In the genomic region with DNA sequence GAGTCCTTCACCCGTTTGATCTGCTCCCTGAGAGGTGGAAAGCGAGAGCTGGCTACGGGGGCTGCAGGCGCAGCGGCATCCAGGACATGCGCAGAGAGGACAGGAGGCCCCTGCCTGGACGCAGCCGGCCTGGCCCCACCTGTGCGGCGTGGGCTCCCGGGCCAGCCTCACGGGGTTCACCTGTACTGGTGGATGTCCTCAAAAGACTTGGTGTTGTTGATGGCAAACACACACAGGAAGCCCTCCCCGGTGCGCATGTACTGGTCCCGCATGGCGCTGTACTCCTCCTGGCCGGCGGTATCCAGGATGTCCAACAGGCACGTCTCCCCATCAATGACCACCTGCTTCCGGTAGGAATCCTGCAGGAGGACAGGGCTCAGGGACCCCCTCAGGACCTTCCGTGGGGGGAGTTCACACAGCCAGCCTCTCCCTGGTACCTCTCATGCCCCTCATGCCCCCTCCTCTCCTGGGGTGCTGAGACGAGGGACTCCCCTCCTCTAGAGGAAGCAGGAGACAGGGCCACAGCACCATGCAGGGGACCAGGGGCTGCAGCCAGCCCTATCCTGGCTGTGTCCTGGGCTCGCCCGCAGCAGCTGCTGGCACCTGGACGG, we compare ENCODE assay signal across 12 cellular contexts. TPM values are rescaled to one million over a fixed set of nuclear protein-coding genes. Genes with fewer than 3 reads are reported as not detected.
DNase-seq lines count a peak whose midpoint lies in the region; ATAC-seq, FAIRE-seq and TF ChIP-seq lines count a peak whose summit lies in the region.
"Had no signal": no experiment of that assay in that cellular context is flagged by ENCODE, and none has a peak within 500 bp of the region (broad histone marks: within the 10 kb centered on the region; RNA-seq: fewer than 3 reads in every experiment).

No MANE protein-coding gene starts in this region.

- no TSS peak for BruUV-seq in GM12878 (replicated peaks; lab: Mats Ljungman, UMichigan)

- RAD21 ChIA-PET in GM12878 (lab: Charles Lee; ENCODE audit: unreplicated experiment): no interaction called here

- H3K4me1 ChIP-seq in GM12878 (ENCODE audit: control insufficient read depth, insufficient read depth, low read length): peaks cover 26% of the 10 kb centered on the region

- WGBS in GM12878 (ENCODE audit: insufficient coverage, insufficient replicate concordance, low lambda C conversion rate, missing lambda C conversion rate): 97% methylated on average over 25 of the region's 25 CpGs

- H3K4me2 ChIP-seq in GM12878 (ENCODE audit: control insufficient read depth, insufficient read depth): peak overlapping the region; percentile 89

- H2AFZ ChIP-seq in GM12878 (ENCODE audit: control insufficient read depth, low read depth, low read length): no peak overlapping the region

- no peak overlapping the region for H3K27ac ChIP-seq in GM12878 (ENCODE audit: control insufficient read depth, insufficient read depth)

- intact Hi-C loops in GM12878 (cut with micrococcal nuclease; ENCODE audit: unreplicated experiment): no loop called here

- no peak for DNase-seq in AG09309 (ENCODE audit: low read depth)
- peak; percentile 48 for DNase-seq in H7
- no peak for DNase-seq in GM12878 (ENCODE audit: low read depth, low spot score)
- no peak for DNase-seq in naive B cell
- no peak for DNase-seq in SK-N-DZ (ENCODE audit: low spot score)
- DNase-seq in SHP77 (lab: John Stamatoyannopoulos, UW): no peak
- DNase-seq: NCI-H1694, SHP77 treated with DMSO at 0.1 percent for 48 hours had no signal

- H3K79me2 ChIP-seq in GM12878 (ENCODE audit: control insufficient read depth, insufficient read depth, low read length): peaks cover 16% of the 10 kb centered on the region

- H3K27me3 ChIP-seq in H7 (ENCODE audit: control insufficient read depth, insufficient read depth, low read length) (peaks cover 11% of the 10 kb centered on the region), GM12878 (replicated peaks in 1 of 2; ENCODE audit: control insufficient read depth in 2 of 2, insufficient read depth in 2 of 2, low read length in 1 of 2) (no peaks in the 10 kb centered on the region)
- H3K27me3 ChIP-seq: upper lobe of left lung had no signal

- POLR2A ChIA-PET in GM12878 (lab: Charles Lee): interaction anchor here (1.1 to 2.3 kb wide), 2 partner anchors 26 to 28 kb away, joined by 3 to 6 read pairs; no protein-coding TSS in a partner anchor

- no peak for TF ChIP-seq POLR2A in GM12878 (IDR thresholded peaks at IDR 0.05; ENCODE audit: low read depth, low read length)

- no peak for TF ChIP-seq RAD21 in GM12878 (IDR thresholded peaks at IDR 0.05; ENCODE audit: insufficient read depth, low read depth, low read length)

- TF ChIP-seq EP300 in GM12878 (IDR thresholded peaks at IDR 0.05; ENCODE audit: borderline replicate concordance in 1 of 2, control insufficient read depth in 1 of 2, low read depth in 2 of 2, low read length in 2 of 2): no peak

- H4K20me1 ChIP-seq in GM12878 (ENCODE audit: control insufficient read depth, insufficient read depth): peaks cover 4% of the 10 kb centered on the region; the same call in 1 of the 2 replicates

- H3K9ac ChIP-seq in GM12878 (ENCODE audit: control insufficient read depth, insufficient read depth, low read length): peak overlapping the region; percentile 85; the same call in 1 of the 2 replicates

- TF ChIP-seq CTCF in AG09309 (IDR thresholded peaks at IDR 0.05; ENCODE audit: control insufficient read depth, insufficient read depth, low read depth, low read length, missing control alignments) (no peak), GM12878 (IDR thresholded peaks at IDR 0.05 in 2 of 3, conservative IDR thresholded peaks at IDR 0.05 in 1 of 3; ENCODE audit: control insufficient read depth in 2 of 3, extremely low read depth in 1 of 3, insufficient read depth in 1 of 3, low read depth in 3 of 3, low read length in 3 of 3) (no peak)

- no peaks in the 10 kb centered on the region for H3K9me3 ChIP-seq in GM12878 (replicated peaks; ENCODE audit: control insufficient read depth, insufficient read depth, low read length)
- H3K9me3 ChIP-seq: upper lobe of left lung had no signal

- SMC1A ChIA-PET in GM12878 (lab: Charles Lee; ENCODE audit: uncharacterized antibody, unreplicated experiment): interaction anchor here (2.1 kb wide), 1 partner anchor 15 kb away, joined by 5 read pairs; no protein-coding TSS in a partner anchor

- peaks cover 3% of the 10 kb centered on the region for H3K36me3 ChIP-seq in H7 (replicated peaks; ENCODE audit: control insufficient read depth, insufficient read depth, low read length)
- H3K36me3 ChIP-seq in GM12878 (ENCODE audit: control insufficient read depth in 2 of 2, insufficient read depth in 2 of 2, low read length in 1 of 2): peaks cover 0 to 12% of the 10 kb centered on the region in 2 experiments; a peak in 3 of 4 replicates

- FAIRE-seq in GM12878 (lab: Jason Lieb, UNC): no peak
- FAIRE-seq: endometrium had no signal

- no peaks in the 10 kb centered on the region for H3K9me3 Mint-ChIP-seq in naive B cell

- no peak overlapping the region for H3K27ac Mint-ChIP-seq in naive B cell

- H3K4me1 Mint-ChIP-seq in naive B cell: peaks cover 16 to 41% (median 21%) of the 10 kb centered on the region in 3 donors

- no peaks in the 10 kb centered on the region for H3K27me3 Mint-ChIP-seq in naive B cell

- in situ Hi-C loops in GM12878 (cut with MboI): no loop called here

- peak overlapping the region in 6 of 8 donors; percentile 15 to 95 (median 49) for H3K4me3 Mint-ChIP-seq in naive B cell

- CTCF ChIA-PET in GM12878 (lab: Yijun Ruan, JAX): interaction anchor here (1.1 kb wide), 1 partner anchor 15 kb away, joined by 8 read pairs; no protein-coding TSS in a partner anchor

- no peak for ATAC-seq in GM12878
- ATAC-seq in naive B cell (ENCODE audit: low read depth in 2 of 2): no peak
- ATAC-seq in GM21825 (IDR thresholded peaks at IDR 0.05; ENCODE audit: unreplicated experiment): no peak
- ATAC-seq in HG02981 (IDR thresholded peaks at IDR 0.05; ENCODE audit: unreplicated experiment): no peak

- peak overlapping the region; percentile 87 for H3K4me3 ChIP-seq in AG09309 (ENCODE audit: control insufficient read depth, low read depth, low read length)
- H3K4me3 ChIP-seq in H7 (ENCODE audit: insufficient read depth, low read depth, low read length): no peak overlapping the region
- no peak overlapping the region for H3K4me3 ChIP-seq in GM12878

- H3K36me3 Mint-ChIP-seq in naive B cell: no peaks in the 10 kb centered on the region

RNA-seq across cellular contexts. Expression of a gene that starts 1.7 kb away (rescaled TPM):
- total RNA-seq in H7 (2014; rRNA removed; shearing (Covaris generic)): 27.1 and 57.9 TPM in 2 replicates
- 13.9 and 16.2 TPM in 2 replicates for total RNA-seq in GM12878 (2013; cell fraction: nucleolus; rRNA removed)
- total RNA-seq in GM12878 (2014; rRNA removed) (43.5 and 47.6 TPM in 2 replicates), GM12878 (2014; rRNA removed; fragmentation: Illumina TruSeq; extraction: Trizol) (25.3 and 31.6 TPM in 2 replicates), GM12878 (2021) (58.0 and 70.7 TPM in 2 replicates)
- polyA plus RNA-seq in GM12878 (2011; ENCODE audit: low read depth): 16.1 TPM
- polyA plus RNA-seq in GM12878 (2011; rRNA removed) (14.3 and 31.9 TPM in 2 replicates), GM12878 (2014; fragmentation: Illumina TruSeq; extraction: Trizol) (2.2 and 18.1 TPM in 2 replicates), GM12878 (2014; fragmentation: Nextera tagmentation; extraction: Ambion mirVana) (10 to 100 TPM in 1 of 2 experiments, 1 to 10 TPM in 1; 2.8 to 12.7 TPM), GM12878 (2014; rRNA removed) (52.7 and 56.9 TPM in 2 replicates), GM12878 (2016; fragmentation: Nextera tagmentation; extraction: Ambion mirVana) (10 to 100 TPM; 23.4 to 72.4 TPM), naive B cell (ENCODE audit: low read depth in 6 of 6) (10 to 100 TPM; 11.2 to 25.1 (median 13.8) TPM)
- polyA plus RNA-seq in GM12878 (2011; cell fraction: cytosol; rRNA removed): 51.6 and 73.9 TPM in 2 replicates
- polyA plus RNA-seq in GM12878 (2011; cell fraction: nucleus; rRNA removed): 131 and 165 TPM in 2 replicates
- polyA plus RNA-seq in GM12878 (2012): 29.2 and 44.5 TPM in 2 replicates
- 42.4 and 52.1 TPM in 2 replicates for polyA minus RNA-seq in GM12878 (2011; rRNA and poly(A)+ RNA removed)
- 11.9 and 22.7 TPM in 2 replicates for polyA minus RNA-seq in GM12878 (2011; cell fraction: cytosol; rRNA and poly(A)+ RNA removed)
- 17.2 and 27.8 TPM in 2 replicates for polyA minus RNA-seq in GM12878 (2011; cell fraction: nucleus; rRNA and poly(A)+ RNA removed)
- 53.4 and 62.1 TPM in 2 replicates for polyA plus RNA-seq in SK-N-DZ (2014; cell fraction: cytosol; rRNA removed)
- 109 and 113 TPM in 2 replicates for polyA plus RNA-seq in SK-N-DZ (2014; cell fraction: nucleus; rRNA removed)

RNA-seq across cellular contexts. Expression of a gene that starts 3.6 kb away (rescaled TPM):
- 1.3 and 1.5 TPM in 2 replicates for total RNA-seq in H7 (2014; rRNA removed; shearing (Covaris generic))
- total RNA-seq in GM12878 (2013; cell fraction: nucleolus; rRNA removed): 3.4 and 5.1 TPM in 2 replicates
- total RNA-seq in GM12878 (2014; rRNA removed) (0.60 and 0.79 TPM in 2 replicates), GM12878 (2014; rRNA removed; fragmentation: Illumina TruSeq; extraction: Trizol) (0.41 and 0.45 TPM in 2 replicates), GM12878 (2021) (1.7 and 1.9 TPM in 2 replicates)
- 0.20 TPM for polyA plus RNA-seq in GM12878 (2011; ENCODE audit: low read depth)
- polyA plus RNA-seq in GM12878 (2011; rRNA removed) (0.37 and 0.75 TPM in 2 replicates), GM12878 (2014; fragmentation: Illumina TruSeq; extraction: Trizol) (0.19 TPM in 1 of 2 replicates, not detected in the other), GM12878 (2014; fragmentation: Nextera tagmentation; extraction: Ambion mirVana) (under 1 TPM in 1 of 2 experiments, not detected in 1; 0.02 TPM), GM12878 (2014; rRNA removed) (1.6 and 1.9 TPM in 2 replicates), GM12878 (2016; fragmentation: Nextera tagmentation; extraction: Ambion mirVana) (1 to 10 TPM in 1 of 2 experiments, under 1 TPM in 1; 0.62 to 1.0 TPM), naive B cell (ENCODE audit: low read depth in 6 of 6) (1 to 10 TPM in 2 of 6 donors, under 1 TPM in 3, not detected in 1; 0.66 to 1.6 (median 0.92) TPM)
- polyA plus RNA-seq in GM12878 (2011; cell fraction: cytosol; rRNA removed): 0.78 and 1.6 TPM in 2 replicates
- 8.1 and 9.7 TPM in 2 replicates for polyA plus RNA-seq in GM12878 (2011; cell fraction: nucleus; rRNA removed)
- 0.87 and 1.1 TPM in 2 replicates for polyA plus RNA-seq in GM12878 (2012)
- 1.0 and 1.5 TPM in 2 replicates for polyA minus RNA-seq in GM12878 (2011; rRNA and poly(A)+ RNA removed)
- polyA minus RNA-seq in GM12878 (2011; cell fraction: cytosol; rRNA and poly(A)+ RNA removed): 0.42 TPM in 1 of 2 replicates, not detected in the other
- 3.1 and 5.0 TPM in 2 replicates for polyA minus RNA-seq in GM12878 (2011; cell fraction: nucleus; rRNA and poly(A)+ RNA removed)
- polyA plus RNA-seq in SK-N-DZ (2014; cell fraction: cytosol; rRNA removed): 0.15 and 0.18 TPM in 2 replicates
- 0.54 and 0.75 TPM in 2 replicates for polyA plus RNA-seq in SK-N-DZ (2014; cell fraction: nucleus; rRNA removed)

RNA-seq across cellular contexts. Expression of a gene that starts 26.6 kb away (rescaled TPM):
- 98.9 and 104 TPM in 2 replicates for total RNA-seq in H7 (2014; rRNA removed; shearing (Covaris generic))
- 76.9 and 99.0 TPM in 2 replicates for total RNA-seq in GM12878 (2013; cell fraction: nucleolus; rRNA removed)
- 119 and 139 TPM in 2 replicates for total RNA-seq in GM12878 (2014; rRNA removed)
- 32.2 and 36.7 TPM in 2 replicates for total RNA-seq in GM12878 (2014; rRNA removed; fragmentation: Illumina TruSeq; extraction: Trizol)
- total RNA-seq in GM12878 (2021): 125 and 133 TPM in 2 replicates
- polyA plus RNA-seq in GM12878 (2011; ENCODE audit: low read depth): 31.4 TPM
- polyA plus RNA-seq in GM12878 (2011; rRNA removed): 17.8 and 40.4 TPM in 2 replicates
- polyA plus RNA-seq in GM12878 (2011; cell fraction: cytosol; rRNA removed): 65.3 and 99.8 TPM in 2 replicates
- 213 and 241 TPM in 2 replicates for polyA plus RNA-seq in GM12878 (2011; cell fraction: nucleus; rRNA removed)
- 83.3 and 98.1 TPM in 2 replicates for polyA plus RNA-seq in GM12878 (2012)
- 7.2 and 25.0 TPM in 2 replicates for polyA plus RNA-seq in GM12878 (2014; fragmentation: Illumina TruSeq; extraction: Trizol)
- polyA plus RNA-seq in GM12878 (2014; fragmentation: Nextera tagmentation; extraction: Ambion mirVana): 1 to 10 TPM; 2.3 to 7.2 TPM
- 104 and 132 TPM in 2 replicates for polyA plus RNA-seq in GM12878 (2014; rRNA removed)
- 100 to 1,000 TPM; 156 to 162 TPM for polyA plus RNA-seq in GM12878 (2016; fragmentation: Nextera tagmentation; extraction: Ambion mirVana)
- polyA minus RNA-seq in GM12878 (2011; rRNA and poly(A)+ RNA removed): 39.6 and 63.8 TPM in 2 replicates
- polyA minus RNA-seq in GM12878 (2011; cell fraction: cytosol; rRNA and poly(A)+ RNA removed): 29.9 and 33.5 TPM in 2 replicates
- 44.1 and 64.1 TPM in 2 replicates for polyA minus RNA-seq in GM12878 (2011; cell fraction: nucleus; rRNA and poly(A)+ RNA removed)
- 100 to 1,000 TPM in 4 of 6 donors, 10 to 100 TPM in 2; 73.2 to 132 (median 114) TPM for polyA plus RNA-seq in naive B cell (ENCODE audit: low read depth in 6 of 6)
- polyA plus RNA-seq in SK-N-DZ (2014; cell fraction: cytosol; rRNA removed): 83.8 and 94.1 TPM in 2 replicates
- polyA plus RNA-seq in SK-N-DZ (2014; cell fraction: nucleus; rRNA removed): 105 and 120 TPM in 2 replicates

RNA-seq across cellular contexts. Expression of a gene that starts 26.8 kb away (rescaled TPM):
- 2.7 and 4.0 TPM in 2 replicates for total RNA-seq in H7 (2014; rRNA removed; shearing (Covaris generic))
- total RNA-seq in GM12878 (2013; cell fraction: nucleolus; rRNA removed): 1.7 and 4.5 TPM in 2 replicates
- total RNA-seq in GM12878 (2014; rRNA removed): 2.1 and 3.8 TPM in 2 replicates
- 0.45 and 0.83 TPM in 2 replicates for total RNA-seq in GM12878 (2014; rRNA removed; fragmentation: Illumina TruSeq; extraction: Trizol)
- 2.8 and 3.3 TPM in 2 replicates for total RNA-seq in GM12878 (2021)
- 0.76 TPM for polyA plus RNA-seq in GM12878 (2011; ENCODE audit: low read depth)
- 0.99 and 1.2 TPM in 2 replicates for polyA plus RNA-seq in GM12878 (2011; rRNA removed)
- 1.1 and 2.5 TPM in 2 replicates for polyA plus RNA-seq in GM12878 (2011; cell fraction: cytosol; rRNA removed)
- 33.2 and 35.5 TPM in 2 replicates for polyA plus RNA-seq in GM12878 (2011; cell fraction: nucleus; rRNA removed)
- polyA plus RNA-seq in GM12878 (2012): 6.5 and 7.0 TPM in 2 replicates
- 0.22 TPM in 1 of 2 replicates, not detected in the other for polyA plus RNA-seq in GM12878 (2014; fragmentation: Illumina TruSeq; extraction: Trizol)
- not detected for polyA plus RNA-seq in GM12878 (2014; fragmentation: Nextera tagmentation; extraction: Ambion mirVana)
- 3.5 and 4.1 TPM in 2 replicates for polyA plus RNA-seq in GM12878 (2014; rRNA removed)
- polyA plus RNA-seq in GM12878 (2016; fragmentation: Nextera tagmentation; extraction: Ambion mirVana): 1 to 10 TPM in 1 of 2 experiments, under 1 TPM in 1; 0.88 to 1.4 TPM
- 1.5 TPM in 1 of 2 replicates, not detected in the other for polyA minus RNA-seq in GM12878 (2011; rRNA and poly(A)+ RNA removed)
- polyA minus RNA-seq in GM12878 (2011; cell fraction: cytosol; rRNA and poly(A)+ RNA removed): 1.1 and 1.3 TPM in 2 replicates
- polyA minus RNA-seq in GM12878 (2011; cell fraction: nucleus; rRNA and poly(A)+ RNA removed): 3.1 and 3.8 TPM in 2 replicates
- polyA plus RNA-seq in naive B cell (ENCODE audit: low read depth in 6 of 6): 1 to 10 TPM; 2.1 to 4.8 (median 2.9) TPM
- 0.52 and 2.6 TPM in 2 replicates for polyA plus RNA-seq in SK-N-DZ (2014; cell fraction: cytosol; rRNA removed)
- 4.3 and 6.4 TPM in 2 replicates for polyA plus RNA-seq in SK-N-DZ (2014; cell fraction: nucleus; rRNA removed)

RNA-seq across cellular contexts. Expression of a gene that starts 27.1 kb away (rescaled TPM):
- total RNA-seq in H7 (2014; rRNA removed; shearing (Covaris generic)): 28.2 and 37.0 TPM in 2 replicates
- 12.2 and 18.6 TPM in 2 replicates for total RNA-seq in GM12878 (2013; cell fraction: nucleolus; rRNA removed)
- total RNA-seq in GM12878 (2014; rRNA removed): 17.8 and 19.0 TPM in 2 replicates
- 2.8 and 3.0 TPM in 2 replicates for total RNA-seq in GM12878 (2014; rRNA removed; fragmentation: Illumina TruSeq; extraction: Trizol)
- 15.1 and 16.8 TPM in 2 replicates for total RNA-seq in GM12878 (2021)
- 2.7 TPM for polyA plus RNA-seq in GM12878 (2011; ENCODE audit: low read depth)
- 3.4 and 9.6 TPM in 2 replicates for polyA plus RNA-seq in GM12878 (2011; rRNA removed)
- polyA plus RNA-seq in GM12878 (2011; cell fraction: cytosol; rRNA removed): 17.5 and 28.1 TPM in 2 replicates
- 69.5 and 70.3 TPM in 2 replicates for polyA plus RNA-seq in GM12878 (2011; cell fraction: nucleus; rRNA removed)
- 12.6 and 15.4 TPM in 2 replicates for polyA plus RNA-seq in GM12878 (2012)
- polyA plus RNA-seq in GM12878 (2014; fragmentation: Illumina TruSeq; extraction: Trizol): 0.16 and 1.1 TPM in 2 replicates
- polyA plus RNA-seq in GM12878 (2014; fragmentation: Nextera tagmentation; extraction: Ambion mirVana): 1 to 10 TPM in 1 of 2 experiments, under 1 TPM in 1; 0.39 to 1.0 TPM
- 21.0 and 26.4 TPM in 2 replicates for polyA plus RNA-seq in GM12878 (2014; rRNA removed)
- polyA plus RNA-seq in GM12878 (2016; fragmentation: Nextera tagmentation; extraction: Ambion mirVana): 10 to 100 TPM; 22.2 to 29.7 TPM
- 2.3 and 7.4 TPM in 2 replicates for polyA minus RNA-seq in GM12878 (2011; rRNA and poly(A)+ RNA removed)
- polyA minus RNA-seq in GM12878 (2011; cell fraction: cytosol; rRNA and poly(A)+ RNA removed): 3.2 and 8.7 TPM in 2 replicates
- 8.1 and 14.3 TPM in 2 replicates for polyA minus RNA-seq in GM12878 (2011; cell fraction: nucleus; rRNA and poly(A)+ RNA removed)
- 10 to 100 TPM; 17.3 to 31.5 (median 23.5) TPM for polyA plus RNA-seq in naive B cell (ENCODE audit: low read depth in 6 of 6)
- 25.4 and 30.7 TPM in 2 replicates for polyA plus RNA-seq in SK-N-DZ (2014; cell fraction: cytosol; rRNA removed)
- 37.4 and 45.5 TPM in 2 replicates for polyA plus RNA-seq in SK-N-DZ (2014; cell fraction: nucleus; rRNA removed)
